In genomic region chr2:215375467-215375830, GRCh38 we compare ENCODE assay signal across 20 cellular contexts.
DNase-seq lines count a peak whose midpoint lies in the region; ATAC-seq, FAIRE-seq and TF ChIP-seq lines count a peak whose summit lies in the region.
"Had no signal": no experiment of that assay in that cellular context is flagged by ENCODE, and none has a peak within 500 bp of the region (broad histone marks: within the 10 kb centered on the region; RNA-seq: fewer than 3 reads in every experiment).

No MANE protein-coding gene starts in this region.

- no TSS peak for BruUV-seq in Caco-2 (replicated peaks; lab: Mats Ljungman, UMichigan)

- no peak for TF ChIP-seq CTCF in Caco-2 (IDR thresholded peaks at IDR 0.05; ENCODE audit: insufficient read depth in 1 of 2, low read depth in 1 of 2, low read length in 1 of 2, severe bottlenecking in 1 of 2, unreplicated experiment in 1 of 2)
- TF ChIP-seq CTCF in astrocyte (IDR thresholded peaks at IDR 0.05; ENCODE audit: insufficient read depth, low read depth, low read length), result no peak
- no peak for TF ChIP-seq CTCF in osteoblast (IDR thresholded peaks at IDR 0.05; ENCODE audit: extremely low read depth, low read depth, low read length)

- H2AFZ ChIP-seq in astrocyte (ENCODE audit: low read depth, low read length), result no peak overlapping the region
- no peak overlapping the region for H2AFZ ChIP-seq in osteoblast (ENCODE audit: low read length)

- H3K27ac Mint-ChIP-seq in Caco-2 (ENCODE audit: unreplicated experiment) (peak overlapping the region; percentile 65), astrocyte (ENCODE audit: unreplicated experiment) (peak overlapping the region; percentile 82)
- H3K27ac Mint-ChIP-seq: CD4-positive, CD25-positive, alpha-beta regulatory T cell; CD8-positive, alpha-beta memory T cell; H9 had no signal

- H4K20me1 ChIP-seq in astrocyte (ENCODE audit: insufficient read depth, low read length), result peaks cover 100% of the 10 kb centered on the region
- H4K20me1 ChIP-seq in osteoblast (ENCODE audit: insufficient read depth, low read length), result peaks cover 57% of the 10 kb centered on the region

- no peaks in the 10 kb centered on the region for H3K9me3 Mint-ChIP-seq in Caco-2 (ENCODE audit: unreplicated experiment)
- H3K9me3 Mint-ChIP-seq in astrocyte (ENCODE audit: unreplicated experiment), result no peaks in the 10 kb centered on the region
- H3K9me3 Mint-ChIP-seq: CD8-positive, alpha-beta memory T cell; H9 had no signal

- no peak overlapping the region for H3K4me2 ChIP-seq in astrocyte (ENCODE audit: low read length)
- H3K4me2 ChIP-seq in osteoblast (ENCODE audit: insufficient read depth, low read length), result no peak overlapping the region

- no peak for DNase-seq in Caco-2
- DNase-seq in astrocyte (ENCODE audit: low read depth), result no peak
- DNase-seq in osteoblast (ENCODE audit: insufficient read length, low spot score, missing footprints), result no peak
- DNase-seq in NOMO-1 treated with dmso at 0.1 percent for 144 hours (lab: John Stamatoyannopoulos, UW; ENCODE audit: unreplicated experiment), result no peak
- DNase-seq in DMS 273 (lab: John Stamatoyannopoulos, UW; ENCODE audit: unreplicated experiment), result no peak
- DNase-seq: ACHN; BE2C; C1 segment of cervical spinal cord; CD4-positive, CD25-positive, alpha-beta regulatory T cell; CD8-positive, alpha-beta memory T cell; COR-L47; DMS153; DMS79; GDM1; H9 had no signal

- no peak for ATAC-seq in GM19455 (IDR thresholded peaks at IDR 0.05; ENCODE audit: unreplicated experiment)

- H3K27me3 Mint-ChIP-seq in Caco-2 (ENCODE audit: insufficient read depth, unreplicated experiment), result no peaks in the 10 kb centered on the region
- no peaks in the 10 kb centered on the region for H3K27me3 Mint-ChIP-seq in astrocyte (ENCODE audit: low read depth, unreplicated experiment)
- H3K27me3 Mint-ChIP-seq: CD4-positive, CD25-positive, alpha-beta regulatory T cell; CD8-positive, alpha-beta memory T cell had no signal

- FAIRE-seq in astrocyte (lab: Jason Lieb, UNC), result no peak
- FAIRE-seq: D721Med, GM12892, GM18507, H1 had no signal

- H3K9me3 ChIP-seq in Caco-2, result no peaks in the 10 kb centered on the region
- H3K9me3 ChIP-seq in astrocyte (ENCODE audit: insufficient read depth, low read depth, low read length), result no peaks in the 10 kb centered on the region
- H3K9me3 ChIP-seq in osteoblast (ENCODE audit: low read depth, low read length), result no peaks in the 10 kb centered on the region
- H3K9me3 ChIP-seq: BE2C had no signal

- peaks cover 13% of the 10 kb centered on the region for H3K36me3 ChIP-seq in Caco-2 (ENCODE audit: control insufficient read depth, insufficient read depth, low read length)
- peaks cover 97% of the 10 kb centered on the region for H3K36me3 ChIP-seq in astrocyte (ENCODE audit: insufficient read depth, low read length)
- H3K36me3 ChIP-seq in osteoblast (ENCODE audit: insufficient read depth, low read length), result peaks cover 99% of the 10 kb centered on the region
- H3K36me3 ChIP-seq: BE2C had no signal

- H3K36me3 Mint-ChIP-seq in Caco-2 (ENCODE audit: insufficient read depth, unreplicated experiment) (peaks cover 100% of the 10 kb centered on the region), astrocyte (ENCODE audit: low read depth, unreplicated experiment) (peaks cover 51% of the 10 kb centered on the region)

- intact Hi-C loops in Caco-2 (cut with micrococcal nuclease; ENCODE audit: unreplicated experiment), result no loop called here

- H3K27me3 ChIP-seq in Caco-2 (replicated peaks; ENCODE audit: control insufficient read depth, insufficient read depth, low read length), result no peaks in the 10 kb centered on the region
- no peaks in the 10 kb centered on the region for H3K27me3 ChIP-seq in astrocyte (ENCODE audit: insufficient read depth, low read length)
- H3K27me3 ChIP-seq in osteoblast (ENCODE audit: insufficient read depth, low read length), result no peaks in the 10 kb centered on the region
- H3K27me3 ChIP-seq: BE2C had no signal

- H3K9ac ChIP-seq in astrocyte (ENCODE audit: low read length), result no peak overlapping the region

- POLR2A ChIA-PET in Caco-2 (lab: Charles Lee), result no interaction called here

- H3K4me3 Mint-ChIP-seq in Caco-2 (ENCODE audit: unreplicated experiment), result no peak overlapping the region
- peak overlapping the region; percentile 6 for H3K4me3 Mint-ChIP-seq in astrocyte (ENCODE audit: unreplicated experiment)
- H3K4me3 Mint-ChIP-seq: CD4-positive, CD25-positive, alpha-beta regulatory T cell; CD8-positive, alpha-beta memory T cell; H9 had no signal

- H3K4me3 ChIP-seq in Caco-2 (ENCODE audit: low read depth, low read length) (no peak overlapping the region), astrocyte (ENCODE audit: insufficient read depth, low read depth, low read length) (no peak overlapping the region), osteoblast (ENCODE audit: insufficient read depth, low read length) (no peak overlapping the region)

- H3K79me2 ChIP-seq in astrocyte (ENCODE audit: insufficient read depth, low read length), result peaks cover 3% of the 10 kb centered on the region
- peaks cover 4% of the 10 kb centered on the region for H3K79me2 ChIP-seq in osteoblast (ENCODE audit: insufficient read depth, low read length)

- H3K27ac ChIP-seq in astrocyte (ENCODE audit: low read depth, low read length) (no peak overlapping the region), osteoblast (ENCODE audit: low read depth, low read length) (peak overlapping the region; percentile 35)

- CTCF ChIA-PET in Caco-2 (lab: Charles Lee), result no interaction called here

- H3K4me1 Mint-ChIP-seq in Caco-2 (ENCODE audit: low read depth, unreplicated experiment), result peaks cover 4% of the 10 kb centered on the region
- H3K4me1 Mint-ChIP-seq in astrocyte (ENCODE audit: low read depth, unreplicated experiment), result peaks cover 54% of the 10 kb centered on the region
- H3K4me1 Mint-ChIP-seq: CD4-positive, CD25-positive, alpha-beta regulatory T cell; CD8-positive, alpha-beta memory T cell; H9 had no signal

- H3K4me1 ChIP-seq in Caco-2 (no peaks in the 10 kb centered on the region), astrocyte (ENCODE audit: insufficient read depth, low read length) (peaks cover 4% of the 10 kb centered on the region), osteoblast (ENCODE audit: insufficient read depth, low read length) (peaks cover 27% of the 10 kb centered on the region)
- H3K4me1 ChIP-seq: BE2C had no signal
